18 cellular contexts compared by ENCODE assay signal in the genomic region with DNA sequence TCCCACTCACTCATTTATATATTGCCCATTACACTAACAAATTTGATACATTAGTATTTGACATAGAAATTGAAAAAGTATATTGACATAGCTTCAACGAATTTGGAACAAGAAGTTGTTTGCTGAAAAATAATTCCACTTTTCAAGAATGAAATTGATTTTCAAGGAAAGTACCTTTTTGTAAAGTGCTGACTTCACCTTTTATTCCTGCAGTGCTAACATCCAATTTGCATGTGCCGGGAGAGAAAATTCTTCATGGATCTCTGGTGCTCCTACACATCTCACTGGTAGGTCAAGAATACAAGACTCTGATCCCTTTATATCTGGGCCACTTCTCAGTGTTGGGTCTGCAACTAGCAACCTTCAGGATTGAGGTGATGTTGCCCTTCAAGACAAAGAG.
DNase-seq lines count a peak whose midpoint lies in the region; ATAC-seq, FAIRE-seq and TF ChIP-seq lines count a peak whose summit lies in the region.
"Had no signal": no experiment of that assay in that cellular context is flagged by ENCODE, and none has a peak within 500 bp of the region (broad histone marks: within the 10 kb centered on the region; RNA-seq: fewer than 3 reads in every experiment).

No MANE protein-coding gene starts in this region.

- CTCF ChIA-PET in IMR-90 (lab: Yijun Ruan, JAX) (interaction anchor here (0.5 to 1.0 kb wide), 2 partner anchors 93 to 154 kb away, joined by 3 to 4 read pairs; no protein-coding TSS in a partner anchor), H1 (lab: Charles Lee; ENCODE audit: partially characterized antibody) (interaction anchor here (0.7 to 2.2 kb wide), 18 partner anchors 10 to 250 kb away, joined by 3 to 13 read pairs (median 4); no protein-coding TSS in a partner anchor)

- H3K23ac ChIP-seq in IMR-90 (ENCODE audit: low read depth, low read length) (no peak overlapping the region), H1 (ENCODE audit: insufficient read length) (no peak overlapping the region)

- no CpG with 5 or more reads among the region's 2 CpGs for WGBS in IMR-90 (ENCODE audit: extremely low coverage in 2 of 2, insufficient read length in 1 of 2), 2 experiments
- 45% methylated on average over 2 of the region's 2 CpGs; no CpG with 5 or more reads in 1 of the 2 experiments for WGBS in H1 (ENCODE audit: extremely low coverage in 1 of 2, insufficient coverage in 1 of 2, insufficient read length in 1 of 2, insufficient replicate concordance in 2 of 2, low coverage in 1 of 2, low lambda C conversion rate in 2 of 2, missing lambda C conversion rate in 1 of 2), 2 experiments
- 43 to 66% (median 51%) methylated on average over 2 of the region's 2 CpGs for WGBS in adrenal gland, 4 donors

- H3K23me2 ChIP-seq in H1 (ENCODE audit: low read depth, low read length): no peaks in the 10 kb centered on the region

- POLR2A ChIA-PET in IMR-90 (lab: Charles Lee; ENCODE audit: unreplicated experiment) (no interaction called here), H1 (lab: Charles Lee; ENCODE audit: partially characterized antibody) (no interaction called here)

- no peak for TF ChIP-seq EP300 in H1 (IDR thresholded peaks at IDR 0.05; ENCODE audit: borderline replicate concordance in 1 of 2, low read depth in 2 of 2, low read length in 2 of 2)

- H2BK120ac ChIP-seq in IMR-90 (ENCODE audit: low read depth, low read length) (no peak overlapping the region), H1 (replicated peaks; ENCODE audit: low read depth, low read length) (no peak overlapping the region)

- H2AK9ac ChIP-seq in IMR-90 (replicated peaks; ENCODE audit: low read depth, low read length, poor library complexity): no peak overlapping the region

- intact Hi-C loops in IMR-90 (cut with micrococcal nuclease) (loop anchor here (10.0 kb wide), 1 partner anchor 801 kb away; the partner anchor contains the start of gene RBM45), adrenal gland (cut with DNase I) (loop anchor here in 1 of 2 donors (10.0 kb wide), 1 partner anchor 121 kb away; no protein-coding TSS in a partner anchor)

- TF ChIP-seq CTCF in IMR-90 (conservative IDR thresholded peaks at IDR 0.05; ENCODE audit: low read depth, low read length): no peak
- no peak for TF ChIP-seq CTCF in H1 (IDR thresholded peaks at IDR 0.05; ENCODE audit: control extremely low read depth in 1 of 3, insufficient read depth in 1 of 3, low read depth in 1 of 3, low read length in 3 of 3)
- no peak for TF ChIP-seq CTCF in neural progenitor cell (IDR thresholded peaks at IDR 0.05)
- TF ChIP-seq CTCF in adrenal gland (IDR thresholded peaks at IDR 0.05): no peak

- no peak overlapping the region for H3K14ac ChIP-seq in IMR-90 (replicated peaks; ENCODE audit: low read depth, low read length)
- H3K14ac ChIP-seq in H1 (ENCODE audit: insufficient read length): no peak overlapping the region

- H3K4me3 Mint-ChIP-seq in neural progenitor cell: no peak overlapping the region
- H3K4me3 Mint-ChIP-seq: CD4-positive, alpha-beta T cell had no signal

- H2AK5ac ChIP-seq in IMR-90 (ENCODE audit: low read depth, low read length): no peak overlapping the region
- H2AK5ac ChIP-seq in H1 (ENCODE audit: low read depth, low read length): no peak overlapping the region

- H3K36me3 ChIP-seq in IMR-90 (ENCODE audit: control insufficient read depth, insufficient read depth, low read length) (no peaks in the 10 kb centered on the region), H1 (ENCODE audit: control insufficient read depth in 2 of 4, insufficient read depth in 4 of 4, low read length in 3 of 4) (peaks cover 0 to 3% (median 0%) of the 10 kb centered on the region in 4 experiments; a peak in 1 of 8 replicates), neural progenitor cell (no peaks in the 10 kb centered on the region), Karpas-422 (ENCODE audit: insufficient read depth, low read length) (no peaks in the 10 kb centered on the region), adrenal gland (replicated peaks in 1 of 2) (no peaks in the 10 kb centered on the region)

- no peak overlapping the region for H3K27ac Mint-ChIP-seq in neural progenitor cell
- H3K27ac Mint-ChIP-seq: CD4-positive, alpha-beta T cell had no signal

- H4K8ac ChIP-seq in IMR-90 (ENCODE audit: low read depth in 2 of 2, low read length in 2 of 2) (no peak overlapping the region), H1 (ENCODE audit: extremely low read depth, insufficient read depth, low read length) (no peak overlapping the region)

- H3K4me2 ChIP-seq in IMR-90 (ENCODE audit: low read depth, low read length) (no peak overlapping the region), H1 (ENCODE audit: insufficient read depth in 1 of 2, low read depth in 2 of 2, low read length in 2 of 2) (no peak overlapping the region), neural progenitor cell (no peak overlapping the region), Karpas-422 (ENCODE audit: low read depth, low read length, poor library complexity, severe bottlenecking) (no peak overlapping the region)

- no peak overlapping the region for H3K18ac ChIP-seq in IMR-90 (ENCODE audit: low read depth, low read length)
- no peak overlapping the region for H3K18ac ChIP-seq in H1 (ENCODE audit: extremely low read depth, low read length)

- no peaks in the 10 kb centered on the region for H3K9me1 ChIP-seq in IMR-90 (ENCODE audit: insufficient read depth, low read length)

- H3K4ac ChIP-seq in IMR-90 (ENCODE audit: low read depth, low read length) (no peak overlapping the region), H1 (replicated peaks; ENCODE audit: insufficient read length, low read depth, low read length) (no peak overlapping the region)

- no peak overlapping the region for H3K9ac ChIP-seq in IMR-90 (ENCODE audit: low read depth, low read length)
- H3K9ac ChIP-seq in H1 (replicated peaks in 1 of 4; ENCODE audit: extremely low read depth in 1 of 4, low read depth in 3 of 4, low read length in 3 of 4): no peak overlapping the region
- H3K9ac ChIP-seq in neural progenitor cell: no peak overlapping the region
- H3K9ac ChIP-seq in Karpas-422 (ENCODE audit: low read length): no peak overlapping the region

- peaks cover 1% of the 10 kb centered on the region for H3K27me3 Mint-ChIP-seq in neural progenitor cell (ENCODE audit: insufficient read depth, low read depth)
- H3K27me3 Mint-ChIP-seq: CD4-positive, alpha-beta T cell had no signal

- H4K91ac ChIP-seq in IMR-90 (ENCODE audit: insufficient read depth, low read depth, low read length) (no peak overlapping the region), H1 (replicated peaks; ENCODE audit: insufficient read length, low read length) (no peak overlapping the region)

- peaks cover 6% of the 10 kb centered on the region for H3K4me1 Mint-ChIP-seq in neural progenitor cell

- no peak overlapping the region for H2BK15ac ChIP-seq in IMR-90 (ENCODE audit: low read depth, low read length)
- H2BK15ac ChIP-seq in H1 (ENCODE audit: low read length): no peak overlapping the region

- H3K36me3 Mint-ChIP-seq in neural progenitor cell: no peaks in the 10 kb centered on the region

- H3K79me1 ChIP-seq in IMR-90 (ENCODE audit: low read depth in 1 of 2, low read length in 2 of 2) (no peaks in the 10 kb centered on the region), H1 (ENCODE audit: low read depth, low read length) (no peaks in the 10 kb centered on the region)

- H3K27me3 ChIP-seq in IMR-90 (ENCODE audit: control insufficient read depth, insufficient read depth, low read length) (peaks cover 2% of the 10 kb centered on the region), H1 (replicated peaks in 1 of 4; ENCODE audit: control insufficient read depth in 3 of 4, extremely low read depth in 1 of 4, insufficient read depth in 3 of 4, low read length in 3 of 4) (no peaks in the 10 kb centered on the region), neural progenitor cell (no peaks in the 10 kb centered on the region), Karpas-422 (ENCODE audit: low read length) (no peaks in the 10 kb centered on the region), adrenal gland (no peaks in the 10 kb centered on the region)

- H3K9me3 Mint-ChIP-seq in neural progenitor cell: no peaks in the 10 kb centered on the region
- H3K9me3 Mint-ChIP-seq: CD4-positive, alpha-beta T cell had no signal

- H3K4me1 ChIP-seq in IMR-90 (ENCODE audit: control insufficient read depth, insufficient read depth, low read length): no peaks in the 10 kb centered on the region
- H3K4me1 ChIP-seq in H1 (replicated peaks in 1 of 4; ENCODE audit: control insufficient read depth in 3 of 4, insufficient read depth in 4 of 4, low read length in 3 of 4): no peaks in the 10 kb centered on the region
- H3K4me1 ChIP-seq in neural progenitor cell: no peaks in the 10 kb centered on the region
- no peaks in the 10 kb centered on the region for H3K4me1 ChIP-seq in Karpas-422 (ENCODE audit: low read length)
- no peaks in the 10 kb centered on the region for H3K4me1 ChIP-seq in adrenal gland (replicated peaks in 1 of 2)
- H3K4me1 ChIP-seq: Caco-2 had no signal

- H3K4me3 ChIP-seq in IMR-90 (ENCODE audit: insufficient read depth, low read depth, low read length): no peak overlapping the region
- no peak overlapping the region for H3K4me3 ChIP-seq in H1 (ENCODE audit: extremely low read depth in 1 of 4, insufficient read depth in 2 of 4, low read depth in 3 of 4, low read length in 4 of 4)
- no peak overlapping the region for H3K4me3 ChIP-seq in neural progenitor cell
- no peak overlapping the region for H3K4me3 ChIP-seq in Karpas-422 (ENCODE audit: low read length)
- no peak overlapping the region for H3K4me3 ChIP-seq in adrenal gland

- BruUV-seq in IMR-90 (replicated peaks; lab: Mats Ljungman, UMichigan): no TSS peak

- H2BK12ac ChIP-seq in H1 (ENCODE audit: low read depth, low read length): no peak overlapping the region

- H2BK5ac ChIP-seq in IMR-90 (ENCODE audit: low read depth, low read length, poor library complexity, severe bottlenecking) (no peak overlapping the region), H1 (ENCODE audit: low read depth, low read length) (no peak overlapping the region)

- H4K5ac ChIP-seq in IMR-90 (ENCODE audit: low read depth, low read length) (no peak overlapping the region), H1 (ENCODE audit: insufficient read length, low read depth, low read length) (no peak overlapping the region)

- dilution Hi-C loops in IMR-90 (cut with HindIII; ENCODE audit: low sequenced_read_pairs, unreplicated experiment): no loop called here

- H3K79me2 ChIP-seq in H1 (ENCODE audit: control insufficient read depth in 1 of 2, insufficient read depth in 2 of 2, low read length in 2 of 2): no peaks in the 10 kb centered on the region
- H3K79me2 ChIP-seq in neural progenitor cell (ENCODE audit: low read depth): no peaks in the 10 kb centered on the region
- no peaks in the 10 kb centered on the region for H3K79me2 ChIP-seq in Karpas-422 (ENCODE audit: low read length)

- in situ Hi-C loops in IMR-90 (cut with MboI; ENCODE audit: low sequenced_read_pairs): loop anchor here (10.0 kb wide), 1 partner anchor 121 kb away; no protein-coding TSS in a partner anchor

- no peak for DNase-seq in GM19239 (ENCODE audit: insufficient read length, low spot score)
- no peak for DNase-seq in IMR-90
- no peak for DNase-seq in H1 (ENCODE audit: low read depth in 1 of 2, low spot score in 2 of 2)
- DNase-seq in neural progenitor cell (ENCODE audit: low spot score): no peak
- DNase-seq in midbrain (lab: John Stamatoyannopoulos, UW): no peak
- DNase-seq in Karpas-422: no peak
- no peak for DNase-seq in adrenal gland
- DNase-seq: AML-193; Caco-2; CD4-positive, alpha-beta T cell; DMS153; DMS79; GDM1; HCEC 1CT had no signal

- H2AFZ ChIP-seq in IMR-90 (replicated peaks; ENCODE audit: low read length, poor library complexity): no peak overlapping the region
- peak overlapping the region; percentile 17; the same call in 1 of the 2 replicates for H2AFZ ChIP-seq in H1 (ENCODE audit: low read length)
- H2AFZ ChIP-seq in neural progenitor cell (replicated peaks): peak overlapping the region; percentile 84
- H2AFZ ChIP-seq in Karpas-422 (ENCODE audit: low read length): no peak overlapping the region

- H2BK20ac ChIP-seq in IMR-90 (ENCODE audit: low read depth, low read length) (no peak overlapping the region), H1 (ENCODE audit: low read length) (no peak overlapping the region)

- H3K27ac ChIP-seq in IMR-90 (ENCODE audit: insufficient read depth, low read length) (no peak overlapping the region), H1 (ENCODE audit: low read depth, low read length) (no peak overlapping the region), neural progenitor cell (no peak overlapping the region), Karpas-422 (ENCODE audit: low read length) (no peak overlapping the region), adrenal gland (no peak overlapping the region)
- H3K27ac ChIP-seq: C4-2B had no signal

- TF ChIP-seq RAD21 in IMR-90 (IDR thresholded peaks at IDR 0.05; ENCODE audit: low read length) (no peak), H1 (IDR thresholded peaks at IDR 0.05 in 1 of 2, conservative IDR thresholded peaks at IDR 0.05 in 1 of 2; ENCODE audit: low read depth in 2 of 2, low read length in 2 of 2) (no peak)

- H3K9me3 ChIP-seq in IMR-90 (ENCODE audit: control insufficient read depth, insufficient read depth, low read length) (no peaks in the 10 kb centered on the region), H1 (ENCODE audit: insufficient read depth in 2 of 2, low read depth in 1 of 2, low read length in 1 of 2) (no peaks in the 10 kb centered on the region), neural progenitor cell (ENCODE audit: low read depth) (no peaks in the 10 kb centered on the region), Karpas-422 (ENCODE audit: low read length) (no peaks in the 10 kb centered on the region), adrenal gland (replicated peaks in 1 of 3) (no peaks in the 10 kb centered on the region)
- H3K9me3 ChIP-seq: Caco-2 had no signal

- no peaks in the 10 kb centered on the region for H4K20me1 ChIP-seq in IMR-90 (ENCODE audit: insufficient read depth, low read length)
- no peaks in the 10 kb centered on the region for H4K20me1 ChIP-seq in H1 (replicated peaks in 1 of 2; ENCODE audit: control insufficient read depth in 1 of 2, insufficient read depth in 2 of 2, low read length in 2 of 2)
- no peaks in the 10 kb centered on the region for H4K20me1 ChIP-seq in neural progenitor cell (ENCODE audit: low read depth)
- H4K20me1 ChIP-seq in Karpas-422 (ENCODE audit: insufficient read depth, low read depth, low read length): no peaks in the 10 kb centered on the region

- no peak for ATAC-seq in IMR-90 (ENCODE audit: low read depth)

- FAIRE-seq in GM19239 (lab: Jason Lieb, UNC): peak; percentile 60
- FAIRE-seq in H1 (lab: Jason Lieb, UNC): peak; percentile 39
- FAIRE-seq: A204.1, D721Med, H54 had no signal

- TF ChIP-seq POLR2A in IMR-90 (IDR thresholded peaks at IDR 0.05; ENCODE audit: low read depth, low read length) (no peak), H1 (IDR thresholded peaks at IDR 0.05; ENCODE audit: control extremely low read depth in 1 of 2, low read depth in 2 of 2, low read length in 2 of 2) (no peak), adrenal gland (IDR thresholded peaks at IDR 0.05) (no peak)

- H3K56ac ChIP-seq in IMR-90 (ENCODE audit: extremely low read depth, insufficient read depth, low read length): no peak overlapping the region
- no peak overlapping the region for H3K56ac ChIP-seq in H1 (replicated peaks; ENCODE audit: insufficient read length, low read depth, low read length)

- no peaks in the 10 kb centered on the region for H3F3A ChIP-seq in neural progenitor cell (ENCODE audit: low read depth)

- H3K9me2 ChIP-seq in Karpas-422 (replicated peaks; ENCODE audit: insufficient read depth, low read length): no peaks in the 10 kb centered on the region

Comparison
In these comparisons a context has a peak if more than half of its experiments do, and no peak if none do; other contexts are left out.
1. H2AFZ ChIP-seq: peak in H1 (single experiment) and neural progenitor cell (single experiment); none in IMR-90 (single experiment) and Karpas-422 (single experiment).